ENCODE assay signal across 8 cellular contexts in genomic region chr14:74860899-74861733, GRCh38. TPM values are rescaled to one million over a fixed set of nuclear protein-coding genes. Genes with fewer than 3 reads are reported as not detected.
A peak's percentile ranks its signal among the peaks of the same experiment; 100 is the strongest.
DNase-seq lines count a peak whose midpoint lies in the region; ATAC-seq, FAIRE-seq and TF ChIP-seq lines count a peak whose summit lies in the region.

No MANE protein-coding gene starts in this region.

- H3K4me1 ChIP-seq in CD4-positive, alpha-beta memory T cell (ENCODE audit: insufficient read depth, low read length): peaks cover 6% of the 10 kb centered on the region
- no peaks in the 10 kb centered on the region for H3K4me1 ChIP-seq in colonic mucosa
- peaks cover 2% of the 10 kb centered on the region for H3K4me1 ChIP-seq in HepG2 (ENCODE audit: insufficient read depth, low read length)

- H3K4me3 ChIP-seq in CD4-positive, alpha-beta memory T cell (ENCODE audit: low read length in 2 of 2): no peak overlapping the region
- no peak overlapping the region for H3K4me3 ChIP-seq in colonic mucosa
- H3K4me3 ChIP-seq in HepG2 (replicated peaks in 1 of 3; ENCODE audit: insufficient read depth in 1 of 3, low read depth in 2 of 3, low read length in 3 of 3): no peak overlapping the region

- intact Hi-C loops in CD4-positive, alpha-beta memory T cell (cut with micrococcal nuclease): loop anchor here (1.0 kb wide), 3 partner anchors 44 to 442 kb away; no protein-coding TSS in a partner anchor
- intact Hi-C loops in colonic mucosa (cut with DNase I): loop anchor here (2.0 to 5.0 kb wide), 2 partner anchors 44 to 226 kb away; no protein-coding TSS in a partner anchor
- intact Hi-C loops in HepG2 (cut with micrococcal nuclease; ENCODE audit: unreplicated experiment): loop anchor here (1.0 kb wide), 1 partner anchor 44 kb away; no protein-coding TSS in a partner anchor

- TF ChIP-seq CTCF in colonic mucosa (IDR thresholded peaks at IDR 0.05): peak; percentile 93
- TF ChIP-seq CTCF in HepG2 (CRISPR knock-in tag; IDR thresholded peaks at IDR 0.05): peak; percentile 92

- H3K36me3 ChIP-seq in CD4-positive, alpha-beta memory T cell (ENCODE audit: insufficient read depth, low read length): no peaks in the 10 kb centered on the region
- no peaks in the 10 kb centered on the region for H3K36me3 ChIP-seq in colonic mucosa
- no peaks in the 10 kb centered on the region for H3K36me3 ChIP-seq in HepG2 (replicated peaks in 1 of 2; ENCODE audit: control insufficient read depth in 1 of 2, insufficient read depth in 2 of 2, low read length in 2 of 2)

- peak; percentile 70 for TF ChIP-seq RAD21 in HepG2 (CRISPR knock-in tag; IDR thresholded peaks at IDR 0.05)

- CTCF ChIA-PET in CD4-positive, alpha-beta memory T cell (lab: Charles Lee; ENCODE audit: partially characterized antibody): interaction anchor here (0.6 to 15.0 kb wide), 54 partner anchors 12 to 436 kb away, joined by 3 to 677 read pairs (median 4); partner anchors contain the start of genes ACYP1, DLST, EIF2B2 and MLH3
- CTCF ChIA-PET in HepG2 (lab: Yijun Ruan, JAX; ENCODE audit: low intra/inter-chr PET ratio, low total read pairs): interaction anchor here (0.6 to 2.5 kb wide), 3 partner anchors 9 to 45 kb away, joined by 3 to 47 read pairs (median 5); no protein-coding TSS in a partner anchor

- BruUV-seq in HepG2 (replicated peaks; lab: Mats Ljungman, UMichigan): no TSS peak

- TF ChIP-seq EP300 in HepG2 (IDR thresholded peaks at IDR 0.05; ENCODE audit: low read depth in 2 of 2, low read length in 2 of 2) (no peak), HepG2 (CRISPR knock-in tag; IDR thresholded peaks at IDR 0.05; ENCODE audit: borderline replicate concordance) (no peak)

- no peaks in the 10 kb centered on the region for H4K20me1 ChIP-seq in HepG2 (ENCODE audit: insufficient read depth, low read length)

- peak; percentile 93 for FAIRE-seq in HepG2 (lab: Jason Lieb, UNC)

- H3K9me3 ChIP-seq in CD4-positive, alpha-beta memory T cell (ENCODE audit: control insufficient read depth in 1 of 2, low read length in 2 of 2): no peaks in the 10 kb centered on the region
- H3K9me3 ChIP-seq in colonic mucosa: no peaks in the 10 kb centered on the region
- H3K9me3 ChIP-seq in HepG2 (ENCODE audit: low read length): no peaks in the 10 kb centered on the region

- no peaks in the 10 kb centered on the region for H3K79me2 ChIP-seq in HepG2 (ENCODE audit: insufficient read depth, low read length)

- no peaks in the 10 kb centered on the region for H3K27me3 Mint-ChIP-seq in CD4-positive, alpha-beta memory T cell

- in situ Hi-C loops in HepG2 (cut with HindIII; ENCODE audit: extremely low pct_ligation_motif_present, low pct_unique_long_range_greater_than_20kb): loop anchor here (5.0 kb wide), 1 partner anchor 46 kb away; no protein-coding TSS in a partner anchor

- H3K36me3 Mint-ChIP-seq in CD4-positive, alpha-beta memory T cell: no peaks in the 10 kb centered on the region

- H3K27ac Mint-ChIP-seq in CD4-positive, alpha-beta memory T cell: peak overlapping the region in 1 of 7 donors; percentile 25

- H3K27me3 ChIP-seq in CD4-positive, alpha-beta memory T cell (ENCODE audit: insufficient read depth, low read length): no peaks in the 10 kb centered on the region
- H3K27me3 ChIP-seq in colonic mucosa (no peaks in the 10 kb centered on the region), HepG2 (ENCODE audit: control insufficient read depth in 1 of 2, insufficient read depth in 2 of 2, low read length in 2 of 2) (0 out of 5 replicates have a peak, but pooled peaks cover 0 to 2% of the 10 kb centered on the region in 2 experiments)

- no peak for TF ChIP-seq POLR2A in HepG2 (IDR thresholded peaks at IDR 0.05; ENCODE audit: insufficient read depth in 1 of 2, low read depth in 2 of 2, low read length in 2 of 2)

- H3K9ac ChIP-seq in colonic mucosa (ENCODE audit: low read depth in 2 of 2, low read length in 2 of 2) (no peak overlapping the region), HepG2 (ENCODE audit: insufficient read depth, low read depth, low read length) (no peak overlapping the region)

- H2AFZ ChIP-seq in HepG2 (ENCODE audit: low read length): no peak overlapping the region

- POLR2A ChIA-PET in CD4-positive, alpha-beta memory T cell (lab: Charles Lee; ENCODE audit: partially characterized antibody): interaction anchor here (0.5 to 6.2 kb wide), 16 partner anchors 11 to 231 kb away, joined by 3 to 70 read pairs (median 5); partner anchors contain the start of genes DLST, PGF, PROX2 and YLPM1
- POLR2A ChIA-PET in HepG2 (lab: Yijun Ruan, JAX): interaction anchor here (1.1 to 2.7 kb wide), 6 partner anchors 18 to 46 kb away, joined by 3 to 12 read pairs (median 6); no protein-coding TSS in a partner anchor

- H3K4me3 Mint-ChIP-seq in CD4-positive, alpha-beta memory T cell: no peak overlapping the region

- no peak overlapping the region for H3K27ac ChIP-seq in CD4-positive, alpha-beta memory T cell (ENCODE audit: low read depth, low read length)
- H3K27ac ChIP-seq in colonic mucosa: no peak overlapping the region
- no peak overlapping the region for H3K27ac ChIP-seq in HepG2 (ENCODE audit: extremely low read length, insufficient read depth, low read length)

- H3K4me1 Mint-ChIP-seq in CD4-positive, alpha-beta memory T cell: peaks cover 3 to 9% (median 4%) of the 10 kb centered on the region in 4 donors

- DNase-seq in CD4-positive, alpha-beta memory T cell: peak; percentile 79 to 85 (median 85)
- DNase-seq in NCI-H526 (lab: John Stamatoyannopoulos, UW): peak; percentile 49 to 92
- DNase-seq in activated CD4-positive, alpha-beta T cell treated with anti-CD3 and anti-CD28 coated beads for 48 hours: peak; percentile 95
- DNase-seq in colonic mucosa: peak; percentile 95
- peak; percentile 77 for DNase-seq in HepG2 (ENCODE audit: low spot score)
- peak; percentile 77 to 96 (median 83) for DNase-seq in stimulated activated CD4-positive, alpha-beta T cell treated with anti-CD3 and anti-CD28 coated beads, TNF-alpha, amount 100 ng/mL, for 1 hour (ENCODE audit: low read depth in 3 of 3, low spot score in 1 of 3)

- H3K4me2 ChIP-seq in HepG2 (ENCODE audit: low read depth, low read length): no peak overlapping the region

- peak; percentile 51 for ATAC-seq in HG02885 (IDR thresholded peaks at IDR 0.05; ENCODE audit: poor library complexity, unreplicated experiment)
- ATAC-seq in HepG2: peak; percentile 89
- no peak for ATAC-seq in HG02973 (IDR thresholded peaks at IDR 0.05; ENCODE audit: unreplicated experiment)

- WGBS in HepG2 (ENCODE audit: low lambda C conversion rate): 15% methylated on average over 7 of the region's 7 CpGs

- H3K9me3 Mint-ChIP-seq in CD4-positive, alpha-beta memory T cell: no peaks in the 10 kb centered on the region

RNA-seq across cellular contexts. Expression of gene PROX2, which starts 14.8 kb away (rescaled TPM):
- not detected for total RNA-seq in CD4-positive, alpha-beta memory T cell
- under 1 TPM in 1 of 2 donors, not detected in 1; 0.05 TPM for polyA plus RNA-seq in CD4-positive, alpha-beta memory T cell
- total RNA-seq in colonic mucosa (not detected), HepG2 (2016; rRNA removed; fragmentation: Illumina TruSeq; extraction: Trizol) (not detected in 2 replicates)
- not detected in 2 replicates for total RNA-seq in HepG2 (2016; cell fraction: cytosol; rRNA removed; fragmentation: Illumina TruSeq; extraction: Trizol; ENCODE audit: low read depth)
- total RNA-seq in HepG2 (2016; cell fraction: insoluble cytoplasmic fraction; rRNA removed; fragmentation: Illumina TruSeq; extraction: Trizol): not detected in 2 replicates
- not detected in 2 replicates for total RNA-seq in HepG2 (2016; cell fraction: membrane; rRNA removed; fragmentation: Illumina TruSeq; extraction: Trizol)
- total RNA-seq in HepG2 (2016; cell fraction: nucleus; rRNA removed; fragmentation: Illumina TruSeq; extraction: Trizol): not detected in 2 replicates
- polyA plus RNA-seq in HepG2 (2011; rRNA removed): not detected in 2 replicates
- polyA plus RNA-seq in HepG2 (2011; cell fraction: cytosol; rRNA removed): not detected in 2 replicates
- polyA plus RNA-seq in HepG2 (2011; cell fraction: nucleus; rRNA removed): not detected in 2 replicates
- 0.47 and 0.59 TPM in 2 replicates for polyA plus RNA-seq in HepG2 (2012)
- not detected in 2 replicates for polyA plus RNA-seq in HepG2 (2016; cell fraction: cytosol; fragmentation: Illumina TruSeq; extraction: Trizol; ENCODE audit: low read depth)
- not detected in 2 replicates for polyA plus RNA-seq in HepG2 (2016; cell fraction: insoluble cytoplasmic fraction; fragmentation: Illumina TruSeq; extraction: Trizol; ENCODE audit: low read depth)
- polyA plus RNA-seq in HepG2 (2016; cell fraction: membrane; fragmentation: Illumina TruSeq; extraction: Trizol; ENCODE audit: low read depth): not detected in 2 replicates
- polyA plus RNA-seq in HepG2 (2016; cell fraction: nucleus; fragmentation: Illumina TruSeq; extraction: Trizol; ENCODE audit: insufficient read depth, low read depth): not detected in 2 replicates
- not detected in 2 replicates for polyA minus RNA-seq in HepG2 (2011; rRNA and poly(A)+ RNA removed; ENCODE audit: low replicate concordance)
- polyA minus RNA-seq in HepG2 (2011; cell fraction: cytosol; rRNA and poly(A)+ RNA removed): not detected in 2 replicates
- polyA minus RNA-seq in HepG2 (2011; cell fraction: nucleus; rRNA and poly(A)+ RNA removed): not detected in 2 replicates

RNA-seq across cellular contexts. Expression of gene DLST, which starts 20.6 kb away (rescaled TPM):
- 100 to 1,000 TPM; 101 to 104 TPM for total RNA-seq in CD4-positive, alpha-beta memory T cell
- 10 to 100 TPM in 1 of 2 donors, 1 to 10 TPM in 1; 4.8 to 10.8 TPM for polyA plus RNA-seq in CD4-positive, alpha-beta memory T cell
- total RNA-seq in colonic mucosa (100 to 1,000 TPM; 148 to 149 TPM), HepG2 (2016; rRNA removed; fragmentation: Illumina TruSeq; extraction: Trizol) (56.5 and 69.9 TPM in 2 replicates)
- 17.0 and 17.6 TPM in 2 replicates for total RNA-seq in HepG2 (2016; cell fraction: cytosol; rRNA removed; fragmentation: Illumina TruSeq; extraction: Trizol; ENCODE audit: low read depth)
- total RNA-seq in HepG2 (2016; cell fraction: insoluble cytoplasmic fraction; rRNA removed; fragmentation: Illumina TruSeq; extraction: Trizol): 53.1 and 69.5 TPM in 2 replicates
- 32.7 and 34.6 TPM in 2 replicates for total RNA-seq in HepG2 (2016; cell fraction: membrane; rRNA removed; fragmentation: Illumina TruSeq; extraction: Trizol)
- 51.4 and 61.7 TPM in 2 replicates for total RNA-seq in HepG2 (2016; cell fraction: nucleus; rRNA removed; fragmentation: Illumina TruSeq; extraction: Trizol)
- polyA plus RNA-seq in HepG2 (2011; rRNA removed): 94.3 and 102 TPM in 2 replicates
- 93.1 and 108 TPM in 2 replicates for polyA plus RNA-seq in HepG2 (2011; cell fraction: cytosol; rRNA removed)
- 122 and 123 TPM in 2 replicates for polyA plus RNA-seq in HepG2 (2011; cell fraction: nucleus; rRNA removed)
- polyA plus RNA-seq in HepG2 (2012): 73.8 and 77.6 TPM in 2 replicates
- 10.6 and 12.2 TPM in 2 replicates for polyA plus RNA-seq in HepG2 (2016; cell fraction: cytosol; fragmentation: Illumina TruSeq; extraction: Trizol; ENCODE audit: low read depth)
- polyA plus RNA-seq in HepG2 (2016; cell fraction: insoluble cytoplasmic fraction; fragmentation: Illumina TruSeq; extraction: Trizol; ENCODE audit: low read depth): 80.8 and 82.0 TPM in 2 replicates
- 19.6 and 22.7 TPM in 2 replicates for polyA plus RNA-seq in HepG2 (2016; cell fraction: membrane; fragmentation: Illumina TruSeq; extraction: Trizol; ENCODE audit: low read depth)
- polyA plus RNA-seq in HepG2 (2016; cell fraction: nucleus; fragmentation: Illumina TruSeq; extraction: Trizol; ENCODE audit: insufficient read depth, low read depth): 113 and 120 TPM in 2 replicates
- 129 and 131 TPM in 2 replicates for polyA minus RNA-seq in HepG2 (2011; rRNA and poly(A)+ RNA removed; ENCODE audit: low replicate concordance)
- 45.5 and 49.7 TPM in 2 replicates for polyA minus RNA-seq in HepG2 (2011; cell fraction: cytosol; rRNA and poly(A)+ RNA removed)
- polyA minus RNA-seq in HepG2 (2011; cell fraction: nucleus; rRNA and poly(A)+ RNA removed): 71.3 and 89.1 TPM in 2 replicates
